In the genomic region with DNA sequence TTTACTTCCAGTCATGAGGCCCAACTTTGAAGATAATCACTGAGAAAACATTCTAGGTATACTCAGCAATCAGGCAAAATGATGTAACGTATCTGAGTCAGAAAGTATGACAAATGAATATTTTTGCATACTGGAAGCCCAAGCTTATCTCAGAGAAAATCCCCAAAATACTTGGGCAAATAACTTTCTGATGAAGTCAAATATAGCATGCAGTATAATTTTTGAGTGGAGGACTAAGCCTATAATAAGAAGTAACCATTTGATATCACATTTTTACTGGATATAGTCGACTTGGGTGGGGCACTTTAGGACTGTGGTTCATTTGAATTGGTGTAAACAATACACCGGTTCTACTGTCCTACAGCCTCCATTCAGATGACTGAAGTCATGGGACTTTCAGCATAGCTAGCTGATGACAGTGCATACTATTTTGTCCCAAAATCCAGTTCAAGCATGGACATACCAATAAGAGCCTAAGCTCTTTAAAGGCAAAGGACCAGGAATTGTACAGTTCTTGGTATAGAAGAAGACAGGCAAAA, we compare ENCODE assay signal across 10 cellular contexts. TPM values are rescaled to one million over a fixed set of nuclear protein-coding genes. Genes with fewer than 3 reads are reported as not detected.
A peak's percentile ranks its signal among the peaks of the same experiment; 100 is the strongest.
DNase-seq lines count a peak whose midpoint lies in the region; ATAC-seq and TF ChIP-seq lines count a peak whose summit lies in the region.
"Had no signal": no experiment of that assay in that cellular context is flagged by ENCODE, and none has a peak within 500 bp of the region (broad histone marks: within the 10 kb centered on the region; RNA-seq: fewer than 3 reads in every experiment).

No MANE protein-coding gene starts in this region.

- no peaks in the 10 kb centered on the region for H3K27me3 ChIP-seq in SJSA1 (replicated peaks)
- no peaks in the 10 kb centered on the region for H3K27me3 ChIP-seq in fibroblast of lung (ENCODE audit: control insufficient read depth, insufficient read depth, low read length)
- H3K27me3 ChIP-seq: BLaER1 had no signal

- DNase-seq in activated T-cell treated with anti-CD3 and anti-CD28 coated beads, Interleukin-2, amount 50 U/mL, for 24 hours = no peak
- no peak for DNase-seq in activated T-cell treated with anti-CD3 and anti-CD28 coated beads, Interleukin-2, amount 50 U/mL, for 4 hours
- DNase-seq in SJSA1 (ENCODE audit: low read depth in 1 of 2, low spot score in 2 of 2) (peak; percentile 79 to 93), fibroblast of lung (ENCODE audit: low read depth in 2 of 2) (peak; percentile 61 to 96), type B pancreatic cell (ENCODE audit: extremely low spot score, unreplicated experiment) (no peak), NCI-H2227 (lab: John Stamatoyannopoulos, UW; ENCODE audit: unreplicated experiment) (no peak)
- DNase-seq in stimulated activated CD4-positive, alpha-beta T cell treated with anti-CD3 and anti-CD28 coated beads, Interleukin-1b, Interleukin-23, amount 100 ng/mL, for 48 hours = no peak
- DNase-seq: anterior cingulate cortex had no signal

- peak overlapping the region; percentile 73 for H3K27ac Mint-ChIP-seq in activated T-cell treated with anti-CD3 and anti-CD28 coated beads, Interleukin-2, amount 50 U/mL, for 24 hours
- peak overlapping the region; percentile 56 for H3K27ac Mint-ChIP-seq in type B pancreatic cell

- H3K4me3 ChIP-seq in SJSA1 (no peak overlapping the region), fibroblast of lung (replicated peaks in 1 of 4; ENCODE audit: control extremely low read depth in 1 of 4, insufficient read depth in 1 of 4, low read depth in 3 of 4, low read length in 4 of 4) (peak overlapping the region in 2 of 4 experiments; percentile 9 to 70)
- H3K4me3 ChIP-seq: BLaER1 had no signal

- H3K4me1 Mint-ChIP-seq in activated T-cell treated with anti-CD3 and anti-CD28 coated beads, Interleukin-2, amount 50 U/mL, for 24 hours (ENCODE audit: low read depth) = peaks cover 37% of the 10 kb centered on the region
- H3K4me1 Mint-ChIP-seq in activated T-cell treated with anti-CD3 and anti-CD28 coated beads, Interleukin-2, amount 50 U/mL, for 4 hours (ENCODE audit: low read depth) = peaks cover 38% of the 10 kb centered on the region
- H3K4me1 Mint-ChIP-seq in type B pancreatic cell (ENCODE audit: unreplicated experiment) = peaks cover 17% of the 10 kb centered on the region

- no peaks in the 10 kb centered on the region for H3K9me3 Mint-ChIP-seq in activated T-cell treated with anti-CD3 and anti-CD28 coated beads, Interleukin-2, amount 50 U/mL, for 24 hours
- no peaks in the 10 kb centered on the region for H3K9me3 Mint-ChIP-seq in activated T-cell treated with anti-CD3 and anti-CD28 coated beads, Interleukin-2, amount 50 U/mL, for 4 hours
- no peaks in the 10 kb centered on the region for H3K9me3 Mint-ChIP-seq in type B pancreatic cell

- no peak overlapping the region for H3K4me3 Mint-ChIP-seq in activated T-cell treated with anti-CD3 and anti-CD28 coated beads, Interleukin-2, amount 50 U/mL, for 24 hours
- H3K4me3 Mint-ChIP-seq in activated T-cell treated with anti-CD3 and anti-CD28 coated beads, Interleukin-2, amount 50 U/mL, for 4 hours = no peak overlapping the region
- peak overlapping the region; percentile 4 for H3K4me3 Mint-ChIP-seq in type B pancreatic cell

- H3K27me3 Mint-ChIP-seq in activated T-cell treated with anti-CD3 and anti-CD28 coated beads, Interleukin-2, amount 50 U/mL, for 24 hours = no peaks in the 10 kb centered on the region
- no peaks in the 10 kb centered on the region for H3K27me3 Mint-ChIP-seq in activated T-cell treated with anti-CD3 and anti-CD28 coated beads, Interleukin-2, amount 50 U/mL, for 4 hours (ENCODE audit: low read depth)
- no peaks in the 10 kb centered on the region for H3K27me3 Mint-ChIP-seq in type B pancreatic cell

- H3K36me3 Mint-ChIP-seq in activated T-cell treated with anti-CD3 and anti-CD28 coated beads, Interleukin-2, amount 50 U/mL, for 24 hours (ENCODE audit: low read depth) = peaks cover 21% of the 10 kb centered on the region
- H3K36me3 Mint-ChIP-seq in activated T-cell treated with anti-CD3 and anti-CD28 coated beads, Interleukin-2, amount 50 U/mL, for 4 hours (ENCODE audit: insufficient read depth) = peaks cover 12% of the 10 kb centered on the region
- H3K36me3 Mint-ChIP-seq in type B pancreatic cell = peaks cover 11% of the 10 kb centered on the region

- H4K20me1 ChIP-seq in fibroblast of lung (ENCODE audit: control insufficient read depth, extremely low read depth, insufficient read depth, low read length) = no peaks in the 10 kb centered on the region

- peak overlapping the region; percentile 91 for H3K4me2 ChIP-seq in fibroblast of lung (ENCODE audit: extremely low read depth, insufficient read depth, low read length)
- H3K4me2 ChIP-seq: BLaER1 had no signal

- no peak for TF ChIP-seq CTCF in fibroblast of lung (conservative IDR thresholded peaks at IDR 0.05 in 1 of 2, IDR thresholded peaks at IDR 0.05 in 1 of 2; ENCODE audit: low read depth in 1 of 2, low read length in 2 of 2)
- no peak for TF ChIP-seq CTCF in type B pancreatic cell (conservative IDR thresholded peaks at IDR 0.05)

- no peak overlapping the region for H2AFZ ChIP-seq in fibroblast of lung (ENCODE audit: low read length)

- H3K36me3 ChIP-seq in SJSA1 (peaks cover 27% of the 10 kb centered on the region), fibroblast of lung (ENCODE audit: control insufficient read depth, insufficient read depth, low read length) (peaks cover 3% of the 10 kb centered on the region)

- ATAC-seq in activated T-cell treated with anti-CD3 and anti-CD28 coated beads, Interleukin-2, amount 50 U/mL, for 4 hours = no peak
- no peak for ATAC-seq in HG03469 (IDR thresholded peaks at IDR 0.05; ENCODE audit: unreplicated experiment)

- H3K4me1 ChIP-seq in SJSA1 (replicated peaks) (peaks cover 31% of the 10 kb centered on the region), fibroblast of lung (ENCODE audit: control insufficient read depth, extremely low read depth, insufficient read depth, low read length) (peaks cover 10% of the 10 kb centered on the region)

- H3K9me3 ChIP-seq in SJSA1 (replicated peaks) (0 out of 2 replicates have a peak, but pooled peaks cover 3% of the 10 kb centered on the region), fibroblast of lung (ENCODE audit: control insufficient read depth, insufficient read depth, low read depth, low read length) (no peaks in the 10 kb centered on the region)
- H3K9me3 ChIP-seq: BLaER1 had no signal

- peaks cover 23% of the 10 kb centered on the region for H3K79me2 ChIP-seq in fibroblast of lung (ENCODE audit: control insufficient read depth, insufficient read depth, low read length)

- H3K27ac ChIP-seq in SJSA1 = peak overlapping the region; percentile 79
- peak overlapping the region; percentile 67 for H3K27ac ChIP-seq in fibroblast of lung (ENCODE audit: insufficient read depth, low read length)
- H3K27ac ChIP-seq: BLaER1 had no signal

- H3K9ac ChIP-seq in fibroblast of lung (ENCODE audit: insufficient read depth, low read length) = no peak overlapping the region
- H3K9ac ChIP-seq: BLaER1 had no signal

RNA-seq across cellular contexts. Expression of gene GADD45A, which starts 2.3 kb away (rescaled TPM):
- total RNA-seq in activated T-cell treated with anti-CD3 and anti-CD28 coated beads, Interleukin-2, amount 50 U/mL, for 4 hours = 10 to 100 TPM; 49.7 to 91.5 (median 56.9) TPM
- 63.1 and 125 TPM in 2 replicates for total RNA-seq in SJSA1 (2014; rRNA removed; shearing (Covaris generic))
- total RNA-seq in fibroblast of lung = 70.1 and 133 TPM in 2 replicates
- 41.7 and 63.3 TPM in 2 replicates for polyA plus RNA-seq in fibroblast of lung
- polyA plus RNA-seq in fibroblast of lung (2012) = 56.4 and 92.1 TPM in 2 replicates
- polyA minus RNA-seq in fibroblast of lung (ENCODE audit: low replicate concordance) = 7.9 and 15.2 TPM in 2 replicates
- total RNA-seq in type B pancreatic cell (ENCODE audit: low replicate concordance) = 66.0 and 104 TPM in 2 replicates

Comparison
In these comparisons a context has a peak if more than half of its experiments do, and no peak if none do; other contexts are left out.
1. DNase-seq: peak in SJSA1 (2 of 2) and fibroblast of lung (2 of 2); none in activated T-cell treated with anti-CD3 and anti-CD28 coated beads, Interleukin-2, amount 50 U/mL, for 24 hours (single experiment), activated T-cell treated with anti-CD3 and anti-CD28 coated beads, Interleukin-2, amount 50 U/mL, for 4 hours (single experiment), type B pancreatic cell (single experiment), stimulated activated CD4-positive, alpha-beta T cell treated with anti-CD3 and anti-CD28 coated beads, Interleukin-1b, Interleukin-23, amount 100 ng/mL, for 48 hours (single experiment) and NCI-H2227 (single experiment).